ENCODE assay signal across 1 cellular context in the genomic region with DNA sequence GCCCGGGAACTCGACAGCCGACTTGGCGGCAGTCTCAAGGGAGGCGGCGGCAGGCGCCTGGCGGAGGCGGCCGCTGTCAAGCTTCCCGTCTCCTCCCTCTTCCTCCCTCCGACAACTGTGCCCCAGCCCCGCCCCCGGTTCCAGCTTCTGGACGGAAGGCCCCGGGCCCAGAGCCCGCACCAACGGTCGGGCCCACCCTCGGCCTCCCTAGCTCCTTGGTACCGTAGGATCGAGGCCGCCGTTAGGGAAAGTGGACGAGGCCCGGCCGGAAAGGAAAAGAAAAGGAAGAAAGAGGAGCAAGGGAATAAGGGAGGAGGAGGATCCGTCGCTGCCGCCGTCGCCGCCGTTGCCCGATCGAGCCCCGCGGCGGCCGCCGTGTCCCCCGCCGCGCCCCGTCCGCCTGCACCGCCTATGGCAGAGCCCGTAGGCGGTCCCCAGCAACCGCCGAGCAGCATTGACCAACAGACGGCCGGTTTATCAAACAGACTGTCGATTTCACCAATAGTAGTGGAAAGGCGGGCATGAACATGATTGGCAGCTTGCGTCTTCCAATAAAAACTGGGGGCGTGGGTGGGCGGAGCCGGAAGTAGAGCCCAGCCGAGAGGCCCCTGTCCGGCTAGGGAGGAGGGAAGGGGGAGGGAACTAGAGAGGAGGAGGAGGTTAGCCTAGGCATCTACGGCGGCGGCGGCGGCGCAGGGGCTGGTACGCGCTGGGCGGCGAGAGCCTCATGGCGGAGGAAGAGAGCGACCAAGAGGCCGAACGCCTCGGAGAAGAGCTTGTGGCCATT.
TF ChIP-seq lines count a peak whose summit lies in the region.

A gene with protein sequence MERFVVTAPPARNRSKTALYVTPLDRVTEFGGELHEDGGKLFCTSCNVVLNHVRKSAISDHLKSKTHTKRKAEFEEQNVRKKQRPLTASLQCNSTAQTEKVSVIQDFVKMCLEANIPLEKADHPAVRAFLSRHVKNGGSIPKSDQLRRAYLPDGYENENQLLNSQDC (minus strand): TSS at position 413 of the 787 bp plus-strand sequence. CDS start 3,029 bp downstream, outside the sequence.
A gene (plus strand): TSS at position 663 of the 787 bp plus-strand sequence. CDS start 65 bp downstream, at position 728.

TF ChIP-seq in HepG2, 621 proteins besides CTCF, POLR2A, EP300 and RAD21 (continued from another document and continues in another):
- TF ChIP-seq, protein P1, sequence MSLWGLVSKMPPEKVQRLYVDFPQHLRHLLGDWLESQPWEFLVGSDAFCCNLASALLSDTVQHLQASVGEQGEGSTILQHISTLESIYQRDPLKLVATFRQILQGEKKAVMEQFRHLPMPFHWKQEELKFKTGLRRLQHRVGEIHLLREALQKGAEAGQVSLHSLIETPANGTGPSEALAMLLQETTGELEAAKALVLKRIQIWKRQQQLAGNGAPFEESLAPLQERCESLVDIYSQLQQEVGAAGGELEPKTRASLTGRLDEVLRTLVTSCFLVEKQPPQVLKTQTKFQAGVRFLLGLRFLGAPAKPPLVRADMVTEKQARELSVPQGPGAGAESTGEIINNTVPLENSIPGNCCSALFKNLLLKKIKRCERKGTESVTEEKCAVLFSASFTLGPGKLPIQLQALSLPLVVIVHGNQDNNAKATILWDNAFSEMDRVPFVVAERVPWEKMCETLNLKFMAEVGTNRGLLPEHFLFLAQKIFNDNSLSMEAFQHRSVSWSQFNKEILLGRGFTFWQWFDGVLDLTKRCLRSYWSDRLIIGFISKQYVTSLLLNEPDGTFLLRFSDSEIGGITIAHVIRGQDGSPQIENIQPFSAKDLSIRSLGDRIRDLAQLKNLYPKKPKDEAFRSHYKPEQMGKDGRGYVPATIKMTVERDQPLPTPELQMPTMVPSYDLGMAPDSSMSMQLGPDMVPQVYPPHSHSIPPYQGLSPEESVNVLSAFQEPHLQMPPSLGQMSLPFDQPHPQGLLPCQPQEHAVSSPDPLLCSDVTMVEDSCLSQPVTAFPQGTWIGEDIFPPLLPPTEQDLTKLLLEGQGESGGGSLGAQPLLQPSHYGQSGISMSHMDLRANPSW (CRISPR knock-in tag; IDR thresholded peaks at IDR 0.05; ENCODE audit: borderline replicate concordance): no peak
- TF ChIP-seq KLF9 (CRISPR knock-in tag; IDR thresholded peaks at IDR 0.05; ENCODE audit: low read depth) (no peak), ZNF256 (CRISPR knock-in tag; conservative IDR thresholded peaks at IDR 0.05) (no peak), ARNT2 (CRISPR knock-in tag; IDR thresholded peaks at IDR 0.05; ENCODE audit: low read depth) (0 out of 2 replicates have a peak, but pooled peaks have one; percentile 52), ELF4 (CRISPR knock-in tag; IDR thresholded peaks at IDR 0.05; ENCODE audit: borderline replicate concordance) (0 out of 2 replicates have a peak, but pooled peaks have one; percentile 41), ISX (CRISPR knock-in tag; conservative IDR thresholded peaks at IDR 0.05) (no peak), ARNT (IDR thresholded peaks at IDR 0.05) (no peak), MAZ (IDR thresholded peaks at IDR 0.05; ENCODE audit: borderline replicate concordance, low read depth, low read length) (peak; percentile 91), MAZ (CRISPR knock-in tag; IDR thresholded peaks at IDR 0.05; ENCODE audit: low read depth) (peak; percentile 72), ZNF24 (IDR thresholded peaks at IDR 0.05) (no peak), CHD4 (IDR thresholded peaks at IDR 0.05; ENCODE audit: borderline replicate concordance, low read length) (no peak), ZFP41 (CRISPR knock-in tag; IDR thresholded peaks at IDR 0.05; ENCODE audit: borderline replicate concordance) (no peak), FIP1L1 (IDR thresholded peaks at IDR 0.05; ENCODE audit: borderline replicate concordance, insufficient read depth, low read depth, low read length) (peak; percentile 34; the same call in 1 of the 2 replicates), ZZZ3 (CRISPR knock-in tag; IDR thresholded peaks at IDR 0.05; ENCODE audit: borderline replicate concordance) (no peak), KLF12 (CRISPR knock-in tag; IDR thresholded peaks at IDR 0.05; ENCODE audit: borderline replicate concordance) (peak; percentile 88; the same call in 1 of the 2 replicates), MAFF (IDR thresholded peaks at IDR 0.05; ENCODE audit: low read depth, low read length) (no peak), SP5 (CRISPR knock-in tag; IDR thresholded peaks at IDR 0.05; ENCODE audit: borderline replicate concordance, low read depth) (peak; percentile 43), TOPORS (CRISPR knock-in tag; IDR thresholded peaks at IDR 0.05) (peak; percentile 78; the same call in 1 of the 2 replicates), HMG20A (CRISPR knock-in tag; IDR thresholded peaks at IDR 0.05; ENCODE audit: borderline replicate concordance) (no peak), JUNB (CRISPR knock-in tag; IDR thresholded peaks at IDR 0.05; ENCODE audit: borderline replicate concordance) (no peak), BCL6 (CRISPR knock-in tag; IDR thresholded peaks at IDR 0.05) (no peak), CENPT (CRISPR knock-in tag; IDR thresholded peaks at IDR 0.05; ENCODE audit: low read depth) (no peak), ZNF629 (CRISPR knock-in tag; conservative IDR thresholded peaks at IDR 0.05) (no peak), FOXP1 (IDR thresholded peaks at IDR 0.05) (no peak), FOXP1 (CRISPR knock-in tag; IDR thresholded peaks at IDR 0.05) (no peak), IKZF1 (IDR thresholded peaks at IDR 0.05) (no peak), ZNF547 (CRISPR knock-in tag; IDR thresholded peaks at IDR 0.05) (0 out of 2 replicates have a peak, but pooled peaks have one; percentile 53), NCOA5 (CRISPR knock-in tag; IDR thresholded peaks at IDR 0.05) (no peak), HOXD1 (CRISPR knock-in tag; IDR thresholded peaks at IDR 0.05) (peak; percentile 90), PRMT3 (CRISPR knock-in tag; IDR thresholded peaks at IDR 0.05; ENCODE audit: borderline replicate concordance, low read depth) (no peak), MLLT10 (CRISPR knock-in tag; IDR thresholded peaks at IDR 0.05) (no peak)
- TF ChIP-seq, protein P2, sequence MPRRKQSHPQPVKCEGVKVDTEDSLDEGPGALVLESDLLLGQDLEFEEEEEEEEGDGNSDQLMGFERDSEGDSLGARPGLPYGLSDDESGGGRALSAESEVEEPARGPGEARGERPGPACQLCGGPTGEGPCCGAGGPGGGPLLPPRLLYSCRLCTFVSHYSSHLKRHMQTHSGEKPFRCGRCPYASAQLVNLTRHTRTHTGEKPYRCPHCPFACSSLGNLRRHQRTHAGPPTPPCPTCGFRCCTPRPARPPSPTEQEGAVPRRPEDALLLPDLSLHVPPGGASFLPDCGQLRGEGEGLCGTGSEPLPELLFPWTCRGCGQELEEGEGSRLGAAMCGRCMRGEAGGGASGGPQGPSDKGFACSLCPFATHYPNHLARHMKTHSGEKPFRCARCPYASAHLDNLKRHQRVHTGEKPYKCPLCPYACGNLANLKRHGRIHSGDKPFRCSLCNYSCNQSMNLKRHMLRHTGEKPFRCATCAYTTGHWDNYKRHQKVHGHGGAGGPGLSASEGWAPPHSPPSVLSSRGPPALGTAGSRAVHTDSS (CRISPR knock-in tag; conservative IDR thresholded peaks at IDR 0.05): no peak
- TF ChIP-seq, protein P3, sequence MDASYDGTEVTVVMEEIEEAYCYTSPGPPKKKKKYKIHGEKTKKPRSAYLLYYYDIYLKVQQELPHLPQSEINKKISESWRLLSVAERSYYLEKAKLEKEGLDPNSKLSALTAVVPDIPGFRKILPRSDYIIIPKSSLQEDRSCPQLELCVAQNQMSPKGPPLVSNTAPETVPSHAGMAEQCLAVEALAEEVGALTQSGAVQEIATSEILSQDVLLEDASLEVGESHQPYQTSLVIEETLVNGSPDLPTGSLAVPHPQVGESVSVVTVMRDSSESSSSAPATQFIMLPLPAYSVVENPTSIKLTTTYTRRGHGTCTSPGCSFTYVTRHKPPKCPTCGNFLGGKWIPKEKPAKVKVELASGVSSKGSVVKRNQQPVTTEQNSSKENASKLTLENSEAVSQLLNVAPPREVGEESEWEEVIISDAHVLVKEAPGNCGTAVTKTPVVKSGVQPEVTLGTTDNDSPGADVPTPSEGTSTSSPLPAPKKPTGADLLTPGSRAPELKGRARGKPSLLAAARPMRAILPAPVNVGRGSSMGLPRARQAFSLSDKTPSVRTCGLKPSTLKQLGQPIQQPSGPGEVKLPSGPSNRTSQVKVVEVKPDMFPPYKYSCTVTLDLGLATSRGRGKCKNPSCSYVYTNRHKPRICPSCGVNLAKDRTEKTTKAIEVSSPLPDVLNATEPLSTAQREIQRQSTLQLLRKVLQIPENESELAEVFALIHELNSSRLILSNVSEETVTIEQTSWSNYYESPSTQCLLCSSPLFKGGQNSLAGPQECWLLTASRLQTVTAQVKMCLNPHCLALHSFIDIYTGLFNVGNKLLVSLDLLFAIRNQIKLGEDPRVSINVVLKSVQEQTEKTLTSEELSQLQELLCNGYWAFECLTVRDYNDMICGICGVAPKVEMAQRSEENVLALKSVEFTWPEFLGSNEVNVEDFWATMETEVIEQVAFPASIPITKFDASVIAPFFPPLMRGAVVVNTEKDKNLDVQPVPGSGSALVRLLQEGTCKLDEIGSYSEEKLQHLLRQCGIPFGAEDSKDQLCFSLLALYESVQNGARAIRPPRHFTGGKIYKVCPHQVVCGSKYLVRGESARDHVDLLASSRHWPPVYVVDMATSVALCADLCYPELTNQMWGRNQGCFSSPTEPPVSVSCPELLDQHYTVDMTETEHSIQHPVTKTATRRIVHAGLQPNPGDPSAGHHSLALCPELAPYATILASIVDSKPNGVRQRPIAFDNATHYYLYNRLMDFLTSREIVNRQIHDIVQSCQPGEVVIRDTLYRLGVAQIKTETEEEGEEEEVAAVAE (CRISPR knock-in tag; IDR thresholded peaks at IDR 0.05; ENCODE audit: borderline replicate concordance): no peak
- TF ChIP-seq, protein P4, sequence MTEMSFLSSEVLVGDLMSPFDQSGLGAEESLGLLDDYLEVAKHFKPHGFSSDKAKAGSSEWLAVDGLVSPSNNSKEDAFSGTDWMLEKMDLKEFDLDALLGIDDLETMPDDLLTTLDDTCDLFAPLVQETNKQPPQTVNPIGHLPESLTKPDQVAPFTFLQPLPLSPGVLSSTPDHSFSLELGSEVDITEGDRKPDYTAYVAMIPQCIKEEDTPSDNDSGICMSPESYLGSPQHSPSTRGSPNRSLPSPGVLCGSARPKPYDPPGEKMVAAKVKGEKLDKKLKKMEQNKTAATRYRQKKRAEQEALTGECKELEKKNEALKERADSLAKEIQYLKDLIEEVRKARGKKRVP (CRISPR knock-in tag; IDR thresholded peaks at IDR 0.05): peak in 1 of 2 experiments; percentile 33; a peak in 1 of 4 replicates
- TF ChIP-seq, protein P5, sequence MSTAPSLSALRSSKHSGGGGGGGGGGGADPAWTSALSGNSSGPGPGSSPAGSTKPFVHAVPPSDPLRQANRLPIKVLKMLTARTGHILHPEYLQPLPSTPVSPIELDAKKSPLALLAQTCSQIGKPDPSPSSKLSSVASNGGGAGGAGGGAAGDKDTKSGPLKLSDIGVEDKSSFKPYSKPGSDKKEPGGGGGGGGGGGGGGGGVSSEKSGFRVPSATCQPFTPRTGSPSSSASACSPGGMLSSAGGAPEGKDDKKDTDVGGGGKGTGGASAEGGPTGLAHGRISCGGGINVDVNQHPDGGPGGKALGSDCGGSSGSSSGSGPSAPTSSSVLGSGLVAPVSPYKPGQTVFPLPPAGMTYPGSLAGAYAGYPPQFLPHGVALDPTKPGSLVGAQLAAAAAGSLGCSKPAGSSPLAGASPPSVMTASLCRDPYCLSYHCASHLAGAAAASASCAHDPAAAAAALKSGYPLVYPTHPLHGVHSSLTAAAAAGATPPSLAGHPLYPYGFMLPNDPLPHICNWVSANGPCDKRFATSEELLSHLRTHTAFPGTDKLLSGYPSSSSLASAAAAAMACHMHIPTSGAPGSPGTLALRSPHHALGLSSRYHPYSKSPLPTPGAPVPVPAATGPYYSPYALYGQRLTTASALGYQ (CRISPR knock-in tag; IDR thresholded peaks at IDR 0.05): no peak
- TF ChIP-seq, protein P6, sequence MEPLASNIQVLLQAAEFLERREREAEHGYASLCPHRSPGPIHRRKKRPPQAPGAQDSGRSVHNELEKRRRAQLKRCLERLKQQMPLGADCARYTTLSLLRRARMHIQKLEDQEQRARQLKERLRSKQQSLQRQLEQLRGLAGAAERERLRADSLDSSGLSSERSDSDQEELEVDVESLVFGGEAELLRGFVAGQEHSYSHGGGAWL (CRISPR knock-in tag; IDR thresholded peaks at IDR 0.05): no peak
- TF ChIP-seq, protein P7, sequence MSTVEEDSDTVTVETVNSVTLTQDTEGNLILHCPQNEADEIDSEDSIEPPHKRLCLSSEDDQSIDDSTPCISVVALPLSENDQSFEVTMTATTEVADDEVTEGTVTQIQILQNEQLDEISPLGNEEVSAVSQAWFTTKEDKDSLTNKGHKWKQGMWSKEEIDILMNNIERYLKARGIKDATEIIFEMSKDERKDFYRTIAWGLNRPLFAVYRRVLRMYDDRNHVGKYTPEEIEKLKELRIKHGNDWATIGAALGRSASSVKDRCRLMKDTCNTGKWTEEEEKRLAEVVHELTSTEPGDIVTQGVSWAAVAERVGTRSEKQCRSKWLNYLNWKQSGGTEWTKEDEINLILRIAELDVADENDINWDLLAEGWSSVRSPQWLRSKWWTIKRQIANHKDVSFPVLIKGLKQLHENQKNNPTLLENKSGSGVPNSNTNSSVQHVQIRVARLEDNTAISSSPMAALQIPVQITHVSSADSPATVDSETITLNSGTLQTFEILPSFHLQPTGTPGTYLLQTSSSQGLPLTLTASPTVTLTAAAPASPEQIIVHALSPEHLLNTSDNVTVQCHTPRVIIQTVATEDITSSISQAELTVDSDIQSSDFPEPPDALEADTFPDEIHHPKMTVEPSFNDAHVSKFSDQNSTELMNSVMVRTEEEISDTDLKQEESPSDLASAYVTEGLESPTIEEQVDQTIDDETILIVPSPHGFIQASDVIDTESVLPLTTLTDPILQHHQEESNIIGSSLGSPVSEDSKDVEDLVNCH (CRISPR knock-in tag; IDR thresholded peaks at IDR 0.05): no peak
- TF ChIP-seq, protein P8, sequence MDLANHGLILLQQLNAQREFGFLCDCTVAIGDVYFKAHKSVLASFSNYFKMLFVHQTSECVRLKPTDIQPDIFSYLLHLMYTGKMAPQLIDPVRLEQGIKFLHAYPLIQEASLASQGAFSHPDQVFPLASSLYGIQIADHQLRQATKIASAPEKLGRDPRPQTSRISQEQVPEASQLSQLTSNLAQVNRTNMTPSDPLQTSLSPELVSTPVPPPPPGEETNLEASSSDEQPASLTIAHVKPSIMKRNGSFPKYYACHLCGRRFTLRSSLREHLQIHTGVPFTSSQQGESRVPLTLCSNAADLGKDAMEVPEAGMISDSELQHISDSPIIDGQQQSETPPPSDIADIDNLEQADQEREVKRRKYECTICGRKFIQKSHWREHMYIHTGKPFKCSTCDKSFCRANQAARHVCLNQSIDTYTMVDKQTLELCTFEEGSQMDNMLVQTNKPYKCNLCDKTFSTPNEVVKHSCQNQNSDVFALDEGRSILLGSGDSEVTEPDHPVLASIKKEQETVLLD (CRISPR knock-in tag; IDR thresholded peaks at IDR 0.05; ENCODE audit: low read depth): peak; percentile 70; the same call in 1 of the 2 replicates
- TF ChIP-seq, protein P9, sequence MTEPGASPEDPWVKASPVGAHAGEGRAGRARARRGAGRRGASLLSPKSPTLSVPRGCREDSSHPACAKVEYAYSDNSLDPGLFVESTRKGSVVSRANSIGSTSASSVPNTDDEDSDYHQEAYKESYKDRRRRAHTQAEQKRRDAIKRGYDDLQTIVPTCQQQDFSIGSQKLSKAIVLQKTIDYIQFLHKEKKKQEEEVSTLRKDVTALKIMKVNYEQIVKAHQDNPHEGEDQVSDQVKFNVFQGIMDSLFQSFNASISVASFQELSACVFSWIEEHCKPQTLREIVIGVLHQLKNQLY (CRISPR knock-in tag; IDR thresholded peaks at IDR 0.05): no peak
- TF ChIP-seq, protein P10, sequence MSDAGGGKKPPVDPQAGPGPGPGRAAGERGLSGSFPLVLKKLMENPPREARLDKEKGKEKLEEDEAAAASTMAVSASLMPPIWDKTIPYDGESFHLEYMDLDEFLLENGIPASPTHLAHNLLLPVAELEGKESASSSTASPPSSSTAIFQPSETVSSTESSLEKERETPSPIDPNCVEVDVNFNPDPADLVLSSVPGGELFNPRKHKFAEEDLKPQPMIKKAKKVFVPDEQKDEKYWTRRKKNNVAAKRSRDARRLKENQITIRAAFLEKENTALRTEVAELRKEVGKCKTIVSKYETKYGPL (CRISPR knock-in tag; IDR thresholded peaks at IDR 0.05): no peak
